35 cellular contexts compared by ENCODE assay signal in the genomic region with DNA sequence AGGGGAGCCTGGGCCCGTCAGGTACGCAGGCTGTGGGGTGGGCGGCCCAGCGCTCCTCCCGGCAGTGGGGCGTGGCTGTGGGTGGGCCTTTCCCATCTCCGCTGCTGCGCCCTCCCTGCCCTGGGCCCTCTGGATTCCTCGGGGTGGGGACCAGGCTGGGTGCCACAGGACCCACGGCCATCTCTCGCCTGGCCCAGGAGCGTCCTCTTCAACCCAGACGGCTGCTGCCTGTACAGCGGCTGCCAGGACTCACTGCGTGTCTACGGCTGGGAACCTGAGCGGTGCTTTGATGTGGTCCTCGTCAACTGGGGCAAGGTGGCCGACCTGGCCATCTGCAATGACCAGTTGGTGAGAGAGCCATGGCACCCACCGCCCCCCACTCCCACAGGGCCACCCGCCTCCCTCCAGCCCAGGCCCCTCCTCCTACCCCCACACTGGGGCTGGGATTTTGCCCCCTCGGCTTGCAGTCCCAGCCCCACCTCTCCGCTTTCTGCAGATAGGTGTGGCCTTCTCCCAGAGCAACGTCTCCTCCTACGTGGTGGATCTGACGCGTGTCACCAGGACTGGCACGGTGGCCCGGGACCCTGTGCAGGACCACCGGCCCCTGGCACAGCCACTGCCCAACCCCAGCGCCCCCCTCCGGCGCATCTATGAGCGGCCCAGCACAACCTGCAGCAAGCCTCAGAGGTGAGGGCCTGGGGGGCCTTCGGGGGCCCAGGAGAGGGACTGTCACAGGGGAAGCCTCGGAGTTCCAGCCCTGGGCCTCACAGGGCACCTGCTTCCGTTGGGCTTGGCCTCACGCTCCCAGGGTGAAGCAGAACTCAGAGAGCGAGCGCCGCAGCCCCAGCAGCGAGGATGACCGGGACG. TPM values are rescaled to one million over a fixed set of nuclear protein-coding genes. Genes with fewer than 3 reads are reported as not detected.
"Had no signal": no experiment of that assay in that cellular context is flagged by ENCODE, and none has a peak within 500 bp of the region (broad histone marks: within the 10 kb centered on the region; RNA-seq: fewer than 3 reads in every experiment).

No MANE protein-coding gene starts in this region.

- FAIRE-seq: colon, endometrium, islet of Langerhans, small intestine had no signal

- H3K27ac ChIP-seq: epithelial cell of prostate, esophagus squamous epithelium, sigmoid colon, thyroid gland, upper lobe of left lung, vagina had no signal

- H3K36me3 ChIP-seq: thyroid gland, vagina had no signal

- ATAC-seq: activated CD4-positive, CD25-positive, alpha-beta regulatory T cell treated with anti-CD3 and anti-CD28 coated beads, Interleukin-2, amount 50 U/mL, for 24 hours; natural killer cell treated with Interleukin-12 subunit alpha and Interleukin-12 subunit beta and Interleukin-15 and Interleukin-18, amount 100 ng/mL, for 72 hours; stimulated activated memory B cell treated with anti-CD40 and anti-IgM and Interleukin-4, amounts not matched to agents 10 μg/mL and 1 μg/mL and 100 μg/mL, for 72 hours; stimulated activated naive CD8-positive, alpha-beta T cell treated with anti-CD3 and anti-CD28 coated beads, Interleukin-15, amount 100 ng/mL, for 72 hours; T-helper 17 cell had no signal

- H3K9me3 ChIP-seq: esophagus squamous epithelium, sigmoid colon, thyroid gland, upper lobe of left lung, vagina had no signal

- DNase-seq: activated CD4-positive, alpha-beta T cell treated with anti-CD3 and anti-CD28 coated beads for 48 hours; activated CD4-positive, alpha-beta T cell treated with anti-CD3 and anti-CD28 coated beads, Interleukin-2, amount 50 U/mL, for 48 hours; activated CD8-positive, alpha-beta memory T cell treated with anti-CD3 and anti-CD28 coated beads, Interleukin-2, amount 50 U/mL, for 48 hours; activated gamma-delta T cell treated with Interleukin-2 at 50 U/mL for 16 hours; activated naive CD4-positive, alpha-beta T cell treated with anti-CD3 and anti-CD28 coated beads, Interleukin-2, amount 50 U/mL, for 16 hours; activated T-cell treated with anti-CD3 and anti-CD28 coated beads, Interleukin-2, amount 50 U/mL, for 24 hours; amniotic stem cell; dermis blood vessel endothelial cell; effector CD4-positive, alpha-beta T cell; esophagus squamous epithelium; foreskin melanocyte; mesendoderm; sigmoid colon; small intestine; stimulated activated CD4-positive, alpha-beta T cell treated with anti-CD3 and anti-CD28 coated beads, Interleukin-4, amount 100 ng/mL, for 4 hours; stimulated activated CD8-positive, alpha-beta memory T cell treated with anti-CD3 and anti-CD28 coated beads, Interleukin-4, amount 100 ng/mL, for 48 hours; stimulated activated naive CD8-positive, alpha-beta T cell treated with anti-CD3 and anti-CD28 coated beads, Interleukin-15, amount 100 ng/mL, for 72 hours; substantia nigra; T-helper 17 cell; T1000; thyroid gland; WERI-Rb-1 had no signal

- H3K27me3 ChIP-seq: esophagus squamous epithelium, sigmoid colon, thyroid gland, upper lobe of left lung, vagina had no signal

- H3K4me3 ChIP-seq: esophagus squamous epithelium, lung, sigmoid colon, thyroid gland, upper lobe of left lung, vagina had no signal

RNA-seq across cellular contexts. Expression of a gene that starts 58.2 kb away (rescaled TPM):
- total RNA-seq: dermis blood vessel endothelial cell; glomerular endothelial cell; myocyte; natural killer cell treated with Interleukin-12 subunit alpha and Interleukin-12 subunit beta and Interleukin-15 and Interleukin-18, amount 100 ng/mL, for 72 hours; osteoblast; sigmoid colon; vagina had no signal
- polyA plus RNA-seq: sigmoid colon, small intestine had no signal
